15 cellular contexts compared by ENCODE assay signal in the genomic region with DNA sequence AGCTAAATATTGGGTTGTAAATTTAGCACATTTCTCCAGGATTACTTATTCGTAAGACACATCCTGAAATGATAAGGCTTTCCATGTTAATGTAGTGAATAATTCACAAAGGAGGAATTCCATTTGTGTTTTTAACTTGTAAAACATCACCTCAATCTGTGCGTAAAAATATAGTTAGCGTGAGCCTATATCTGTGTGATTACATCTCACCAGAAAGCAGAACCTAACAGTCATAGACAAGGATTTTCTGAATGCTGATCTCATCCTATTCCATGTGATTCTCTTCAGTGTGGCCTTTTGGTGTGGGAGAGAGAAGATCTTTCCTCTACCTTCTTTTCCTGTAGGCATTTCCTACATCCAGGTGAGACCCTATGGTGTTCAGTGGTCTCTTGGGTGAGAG.
DNase-seq lines count a peak whose midpoint lies in the region; FAIRE-seq and TF ChIP-seq lines count a peak whose summit lies in the region.
"Had no signal": no experiment of that assay in that cellular context is flagged by ENCODE, and none has a peak within 500 bp of the region (broad histone marks: within the 10 kb centered on the region; RNA-seq: fewer than 3 reads in every experiment).

No MANE protein-coding gene starts in this region.

- H3K4me3 ChIP-seq in GM23248 (no peak overlapping the region), ascending aorta (no peak overlapping the region), keratinocyte (ENCODE audit: control insufficient read depth in 2 of 3, extremely low read depth in 1 of 3, insufficient read depth in 2 of 3, low read depth in 1 of 3, low read length in 3 of 3) (no peak overlapping the region), stomach smooth muscle (ENCODE audit: low read length in 2 of 2) (no peak overlapping the region), sigmoid colon (no peak overlapping the region)
- H3K4me3 ChIP-seq: BLaER1, SJCRH30 had no signal

- H3K36me3 ChIP-seq in GM23248 (ENCODE audit: low read depth) (peaks cover 11% of the 10 kb centered on the region; the same call in 1 of the 2 replicates), ascending aorta (no peaks in the 10 kb centered on the region), keratinocyte (ENCODE audit: control insufficient read depth in 2 of 2, extremely low read depth in 1 of 2, insufficient read depth in 2 of 2, low read length in 2 of 2) (no peaks in the 10 kb centered on the region), stomach smooth muscle (ENCODE audit: control insufficient read depth in 2 of 2, insufficient read depth in 2 of 2, low read length in 2 of 2) (peaks cover 0 to 2% of the 10 kb centered on the region in 2 donors), sigmoid colon (no peaks in the 10 kb centered on the region)
- H3K36me3 ChIP-seq: BLaER1, SJCRH30 had no signal

- intact Hi-C loops in ascending aorta (cut with DNase I), result loop anchor here (2.0 to 5.0 kb wide), 4 partner anchors 64 to 151 kb away; no protein-coding TSS in a partner anchor
- intact Hi-C loops in sigmoid colon (cut with DNase I), result loop anchor here (5.0 kb wide), 1 partner anchor 156 kb away; no protein-coding TSS in a partner anchor

- H3K4me1 ChIP-seq in GM23248 (ENCODE audit: insufficient read depth), result peaks cover 76% of the 10 kb centered on the region
- H3K4me1 ChIP-seq in ascending aorta, result peaks cover 21 to 73% of the 10 kb centered on the region in 2 donors
- H3K4me1 ChIP-seq in keratinocyte (ENCODE audit: control insufficient read depth, extremely low read depth, insufficient read depth, low read length), result peaks cover 42% of the 10 kb centered on the region
- H3K4me1 ChIP-seq in stomach smooth muscle (ENCODE audit: control insufficient read depth, insufficient read depth, low read length), result peaks cover 43% of the 10 kb centered on the region
- peaks cover 0 to 76% (median 35%) of the 10 kb centered on the region in 4 donors for H3K4me1 ChIP-seq in sigmoid colon
- H3K4me1 ChIP-seq: BLaER1, SJCRH30 had no signal

- H3K9ac ChIP-seq in GM23248 (no peak overlapping the region), keratinocyte (ENCODE audit: control insufficient read depth, extremely low read depth, insufficient read depth, low read length) (no peak overlapping the region), stomach smooth muscle (ENCODE audit: low read length in 2 of 2) (no peak overlapping the region)
- H3K9ac ChIP-seq: BLaER1, KMS-11 had no signal

- no peaks in the 10 kb centered on the region for H3K27me3 ChIP-seq in GM23248 (replicated peaks; ENCODE audit: insufficient read depth)
- no peaks in the 10 kb centered on the region for H3K27me3 ChIP-seq in ascending aorta
- no peaks in the 10 kb centered on the region for H3K27me3 ChIP-seq in keratinocyte (ENCODE audit: control insufficient read depth, extremely low read depth, insufficient read depth, low read length)
- H3K27me3 ChIP-seq in stomach smooth muscle (ENCODE audit: control insufficient read depth in 1 of 2, insufficient read depth in 2 of 2, low read length in 2 of 2), result no peaks in the 10 kb centered on the region
- no peaks in the 10 kb centered on the region for H3K27me3 ChIP-seq in sigmoid colon
- H3K27me3 ChIP-seq: BLaER1, SJCRH30 had no signal

- peak; percentile 26 for FAIRE-seq in keratinocyte (lab: Jason Lieb, UNC)

- H3F3A ChIP-seq in GM23248 (ENCODE audit: insufficient read depth), result peaks cover 84% of the 10 kb centered on the region

- in situ Hi-C loops in GM23248 (cut with MboI), result no loop called here

- H3K79me2 ChIP-seq in GM23248 (ENCODE audit: insufficient read depth) (peaks cover 13% of the 10 kb centered on the region), keratinocyte (ENCODE audit: control insufficient read depth, insufficient read depth, low read length) (no peaks in the 10 kb centered on the region)

- 96 to 97% methylated on average over 3 of the region's 3 CpGs for WGBS in GM23248 (ENCODE audit: low coverage in 1 of 2, low lambda C conversion rate in 2 of 2, missing lambda C conversion rate in 2 of 2), 2 experiments
- 93 to 98% methylated on average over 3 of the region's 3 CpGs for WGBS in sigmoid colon, 2 donors

- H3K9me3 ChIP-seq in GM23248 (ENCODE audit: low read depth) (no peaks in the 10 kb centered on the region), ascending aorta (no peaks in the 10 kb centered on the region), keratinocyte (ENCODE audit: control insufficient read depth, low read depth, low read length) (no peaks in the 10 kb centered on the region), stomach smooth muscle (ENCODE audit: control insufficient read depth in 2 of 2, low read length in 2 of 2) (no peaks in the 10 kb centered on the region), sigmoid colon (no peaks in the 10 kb centered on the region)
- H3K9me3 ChIP-seq: BLaER1, SJCRH30 had no signal

- no peak for DNase-seq in GM23248
- DNase-seq in ascending aorta (ENCODE audit: low spot score in 2 of 2), result no peak
- no peak for DNase-seq in keratinocyte (ENCODE audit: low read depth, low spot score)
- no peak for DNase-seq in sigmoid colon
- no peak for DNase-seq in activated CD8-positive, alpha-beta memory T cell treated with anti-CD3 and anti-CD28 coated beads for 24 hours
- DNase-seq in effector CD8-positive, alpha-beta T cell (lab: John Stamatoyannopoulos, UW), result no peak
- DNase-seq: DMS 273 treated with DMSO at 0.1 percent for 48 hours, GOT3, MM.1S, NCI-H187 treated with DMSO at 0.1 percent for 48 hours, NCI-H510A treated with DMSO at 0.1 percent for 48 hours, SJCRH30 had no signal

- H4K20me1 ChIP-seq in GM23248 (ENCODE audit: insufficient read depth) (no peaks in the 10 kb centered on the region), keratinocyte (ENCODE audit: control insufficient read depth, extremely low read depth, insufficient read depth, low read length) (no peaks in the 10 kb centered on the region)
- H4K20me1 ChIP-seq: BLaER1 had no signal

- TF ChIP-seq CTCF in ascending aorta (IDR thresholded peaks at IDR 0.05) (no peak), keratinocyte (optimal IDR thresholded peaks at IDR 0.05 in 1 of 3, IDR thresholded peaks at IDR 0.05 in 1 of 3, conservative IDR thresholded peaks at IDR 0.05 in 1 of 3; ENCODE audit: extremely low read depth in 1 of 3, insufficient read depth in 2 of 3, low read length in 3 of 3) (no peak), sigmoid colon (IDR thresholded peaks at IDR 0.05) (no peak)

- H3K9me2 ChIP-seq in GM23248 (ENCODE audit: insufficient read depth), result no peaks in the 10 kb centered on the region

- H2AFZ ChIP-seq in GM23248 (no peak overlapping the region), keratinocyte (ENCODE audit: control insufficient read depth, low read length) (no peak overlapping the region)

- no peak for TF ChIP-seq EP300 in sigmoid colon (IDR thresholded peaks at IDR 0.05)

- peak overlapping the region; percentile 85; the same call in 1 of the 2 replicates for H3K27ac ChIP-seq in GM23248
- peak overlapping the region; percentile 87 to 95 for H3K27ac ChIP-seq in ascending aorta
- H3K27ac ChIP-seq in keratinocyte (ENCODE audit: control insufficient read depth, insufficient read depth, low read length), result no peak overlapping the region
- H3K27ac ChIP-seq in stomach smooth muscle (ENCODE audit: low read length), result peak overlapping the region; percentile 55
- H3K27ac ChIP-seq in sigmoid colon, result peak overlapping the region in 2 of 4 donors; percentile 78
- H3K27ac ChIP-seq: BLaER1, KMS-11, SJCRH30 had no signal

- H3K4me2 ChIP-seq in GM23248 (ENCODE audit: unreplicated experiment), result no peak overlapping the region
- no peak overlapping the region for H3K4me2 ChIP-seq in keratinocyte (ENCODE audit: control insufficient read depth, extremely low read depth, insufficient read depth, low read depth, low read length)
- H3K4me2 ChIP-seq: BLaER1, KMS-11 had no signal

- dilution Hi-C loops in keratinocyte (cut with MboI; ENCODE audit: extremely low pct_ligation_motif_present, low sequenced_read_pairs), result no loop called here

- no peaks in the 10 kb centered on the region for H3K9me1 ChIP-seq in keratinocyte (ENCODE audit: control insufficient read depth, extremely low read depth, insufficient read depth, low read length)

- TF ChIP-seq POLR2A in sigmoid colon (IDR thresholded peaks at IDR 0.05), result no peak
